10 cellular contexts compared by ENCODE assay signal in the genomic region with DNA sequence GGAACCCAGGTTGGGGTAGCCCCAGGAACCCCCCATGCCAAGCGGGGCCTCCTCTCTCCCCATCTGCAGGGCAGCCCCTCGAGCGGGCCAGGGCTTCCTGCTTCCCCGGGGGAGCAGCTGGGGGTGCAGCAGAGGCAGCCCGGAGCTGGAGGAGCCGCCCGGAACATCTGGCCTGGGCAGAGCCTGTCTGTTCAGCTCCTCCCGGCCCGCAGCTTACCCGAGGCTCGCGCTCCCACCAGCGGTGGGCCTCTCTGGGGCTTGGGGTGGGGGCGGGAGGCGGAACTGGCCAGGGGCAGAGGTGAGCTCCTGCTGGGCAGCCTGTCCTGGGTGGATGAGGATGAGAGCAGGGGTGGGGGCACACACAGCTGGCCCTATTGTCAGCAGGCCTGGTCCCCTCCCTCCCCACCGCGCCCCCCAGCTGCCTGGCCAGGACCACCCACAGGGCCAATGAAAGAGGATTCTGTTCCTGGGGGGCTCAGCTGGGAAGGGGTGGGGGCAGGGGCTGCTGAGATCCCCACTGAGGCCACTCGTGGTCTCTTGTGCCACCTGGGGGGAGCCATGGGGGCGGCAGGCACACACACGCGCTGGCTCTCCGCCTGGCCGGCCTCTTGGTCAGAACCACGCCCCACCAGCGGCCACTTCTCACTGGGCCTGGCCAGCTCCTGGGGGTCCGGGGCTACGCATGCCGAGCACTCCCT. TPM values are rescaled to one million over a fixed set of nuclear protein-coding genes. Genes with fewer than 3 reads are reported as not detected.
DNase-seq lines count a peak whose midpoint lies in the region; ATAC-seq, FAIRE-seq and TF ChIP-seq lines count a peak whose summit lies in the region.
"Had no signal": no experiment of that assay in that cellular context is flagged by ENCODE, and none has a peak within 500 bp of the region (broad histone marks: within the 10 kb centered on the region; RNA-seq: fewer than 3 reads in every experiment).

No MANE protein-coding gene starts in this region.

- no peak for FAIRE-seq in H54 (lab: Jason Lieb, UNC)

- peak overlapping the region; percentile 95 for H2AK5ac ChIP-seq in neuronal stem cell (ENCODE audit: low read depth, low read length)

- H3K9ac ChIP-seq in colonic mucosa (ENCODE audit: low read depth in 2 of 2, low read length in 2 of 2) (peak overlapping the region; percentile 2 to 14), neuronal stem cell (ENCODE audit: low read depth, low read length, poor library complexity) (peak overlapping the region; percentile 60)

- H3K23ac ChIP-seq in neuronal stem cell (ENCODE audit: low read depth, low read length, poor library complexity): peak overlapping the region; percentile 80

- H4K91ac ChIP-seq in neuronal stem cell (ENCODE audit: low read depth, low read length, poor library complexity): no peak overlapping the region

- H3K18ac ChIP-seq in neuronal stem cell (ENCODE audit: low read length): peak overlapping the region; percentile 95

- no peak overlapping the region for H3K4me3 ChIP-seq in colonic mucosa
- H3K4me3 ChIP-seq in neuronal stem cell (ENCODE audit: low read length in 2 of 2): peak overlapping the region in 1 of 2 donors; percentile 40
- H3K4me3 ChIP-seq: upper lobe of right lung had no signal

- no peak overlapping the region for H2BK12ac ChIP-seq in neuronal stem cell (ENCODE audit: low read length)

- no peak for TF ChIP-seq CTCF in colonic mucosa (IDR thresholded peaks at IDR 0.05)

- peak overlapping the region; percentile 89 for H2BK120ac ChIP-seq in neuronal stem cell (ENCODE audit: low read depth, low read length)

- H3K79me1 ChIP-seq in neuronal stem cell (ENCODE audit: low read depth, low read length): peaks cover 27% of the 10 kb centered on the region

- peak overlapping the region; percentile 25 for H3K4me2 ChIP-seq in neuronal stem cell (ENCODE audit: insufficient read depth, low read length, poor library complexity, severe bottlenecking)

- no peak overlapping the region for H3K27ac ChIP-seq in colonic mucosa
- peak overlapping the region; percentile 4 for H3K27ac ChIP-seq in neuronal stem cell (replicated peaks; ENCODE audit: low read length)
- H3K27ac ChIP-seq: upper lobe of right lung had no signal

- peak; percentile 69 for DNase-seq in DMS 273 treated with DMSO at 0.1 percent for 48 hours (lab: John Stamatoyannopoulos, UW)
- DNase-seq in NCI-H2227 (lab: John Stamatoyannopoulos, UW; ENCODE audit: unreplicated experiment): peak; percentile 30
- no peak for DNase-seq in colonic mucosa
- DNase-seq in neuronal stem cell (ENCODE audit: low spot score): peak; percentile 35
- no peak for DNase-seq in stimulated activated CD4-positive, alpha-beta T cell treated with anti-CD3 and anti-CD28 coated beads, Interleukin-2, amount 100 ng/mL, for 48 hours
- DNase-seq in H54 (ENCODE audit: insufficient read length, low spot score): no peak
- DNase-seq: nephron progenitor cell had no signal

- no peak overlapping the region for H3K4ac ChIP-seq in neuronal stem cell (ENCODE audit: low read length)

- intact Hi-C loops in colonic mucosa (cut with DNase I): no loop called here

- ATAC-seq in GM19395 (IDR thresholded peaks at IDR 0.05; ENCODE audit: unreplicated experiment) (no peak), HG02884 (IDR thresholded peaks at IDR 0.05; ENCODE audit: unreplicated experiment) (no peak)

- H3K27me3 ChIP-seq in colonic mucosa: no peaks in the 10 kb centered on the region
- H3K27me3 ChIP-seq in neuronal stem cell (ENCODE audit: control insufficient read depth in 3 of 3, insufficient read depth in 3 of 3, low read depth in 1 of 3, low read length in 3 of 3): no peaks in the 10 kb centered on the region

- H2BK5ac ChIP-seq in neuronal stem cell (ENCODE audit: low read length): no peak overlapping the region

- no peak for TF ChIP-seq POLR2A in H54 (IDR thresholded peaks at IDR 0.05; ENCODE audit: low read depth, low read length)

- no CpG with 5 or more reads among the region's 28 CpGs for WGBS in neuronal stem cell (ENCODE audit: extremely low coverage in 2 of 2, insufficient read length in 2 of 2, insufficient replicate concordance in 1 of 2), 2 donors

- H3K9me3 ChIP-seq in colonic mucosa: no peaks in the 10 kb centered on the region
- peaks cover 0 to 3% of the 10 kb centered on the region in 2 donors for H3K9me3 ChIP-seq in neuronal stem cell (replicated peaks in 1 of 2; ENCODE audit: control insufficient read depth in 2 of 2, insufficient read depth in 1 of 2, low read depth in 1 of 2, low read length in 2 of 2)
- H3K9me3 ChIP-seq: upper lobe of right lung had no signal

- no peak overlapping the region for H2BK15ac ChIP-seq in neuronal stem cell (ENCODE audit: low read length)

- peaks cover 31% of the 10 kb centered on the region for H3K4me1 ChIP-seq in colonic mucosa
- H3K4me1 ChIP-seq in neuronal stem cell (ENCODE audit: control insufficient read depth in 2 of 2, insufficient read depth in 1 of 2, low read depth in 1 of 2, low read length in 2 of 2): peaks cover 17 to 21% of the 10 kb centered on the region in 2 donors

- H4K8ac ChIP-seq in neuronal stem cell (ENCODE audit: low read depth, low read length): peak overlapping the region; percentile 65

- no peak overlapping the region for H2AFZ ChIP-seq in neuronal stem cell (ENCODE audit: low read length)

- peak overlapping the region; percentile 31 for H3K14ac ChIP-seq in neuronal stem cell (ENCODE audit: low read length)

- H3K36me3 ChIP-seq in colonic mucosa (no peaks in the 10 kb centered on the region), neuronal stem cell (replicated peaks in 1 of 2; ENCODE audit: control insufficient read depth in 2 of 2, insufficient read depth in 2 of 2, low read length in 2 of 2) (peaks cover 2 to 5% of the 10 kb centered on the region in 2 donors)
- H3K36me3 ChIP-seq: upper lobe of right lung had no signal

RNA-seq across cellular contexts. Expression of a gene that starts 34.7 kb away (rescaled TPM):
- total RNA-seq in colonic mucosa: 10 to 100 TPM; 12.5 to 26.3 TPM
- polyA plus RNA-seq in neuronal stem cell (2013, experiment 1 of 2): 15.9 TPM
- 17.5 TPM for polyA plus RNA-seq in neuronal stem cell (2013, experiment 2 of 2)

Comparison
In these comparisons a context has a peak if more than half of its experiments do, and no peak if none do; other contexts are left out.
1. DNase-seq: peak in DMS 273 treated with DMSO at 0.1 percent for 48 hours (single experiment), NCI-H2227 (single experiment) and neuronal stem cell (single experiment); none in colonic mucosa (single experiment), stimulated activated CD4-positive, alpha-beta T cell treated with anti-CD3 and anti-CD28 coated beads, Interleukin-2, amount 100 ng/mL, for 48 hours (0 of 2) and H54 (single experiment).